ENCODE assay signal across 8 cellular contexts in genomic region chr18:31977270-31977872, GRCh38. TPM values are rescaled to one million over a fixed set of nuclear protein-coding genes. Genes with fewer than 3 reads are reported as not detected.
A peak's percentile ranks its signal among the peaks of the same experiment; 100 is the strongest.
DNase-seq lines count a peak whose midpoint lies in the region; ATAC-seq, FAIRE-seq and TF ChIP-seq lines count a peak whose summit lies in the region.

No MANE protein-coding gene starts in this region.

- H3K36me3 ChIP-seq in adipocyte (ENCODE audit: control insufficient read depth, insufficient read depth, low read length, severe bottlenecking) (no peaks in the 10 kb centered on the region), small intestine (ENCODE audit: control insufficient read depth in 2 of 2, insufficient read depth in 2 of 2, low read length in 2 of 2) (no peaks in the 10 kb centered on the region)

- H3K4me1 ChIP-seq in adipocyte (ENCODE audit: control insufficient read depth, insufficient read depth, low read length) (no peaks in the 10 kb centered on the region), small intestine (ENCODE audit: control insufficient read depth in 2 of 2, insufficient read depth in 1 of 2, low read depth in 1 of 2, low read length in 1 of 2) (no peaks in the 10 kb centered on the region)

- no peak for FAIRE-seq in small intestine (lab: Jason Lieb, UNC)

- POLR2A ChIA-PET in AG04449 (lab: Yijun Ruan, JAX), result no interaction called here

- H3K27ac ChIP-seq in small intestine (ENCODE audit: low read depth in 1 of 2, low read length in 1 of 2), result no peak overlapping the region

- DNase-seq in AG04449 (ENCODE audit: low read depth, low spot score) (no peak), GM04504 (ENCODE audit: low read depth) (peak; percentile 16), NCI-H526 (lab: John Stamatoyannopoulos, UW) (peak; percentile 56 to 66), adipocyte (ENCODE audit: low read depth) (peak; percentile 65), hepatic stellate cell (ENCODE audit: low spot score) (peak; percentile 27), small intestine (peak; percentile 84), cortex of kidney (lab: John Stamatoyannopoulos, UW) (no peak)

- TF ChIP-seq CTCF in AG04449 (IDR thresholded peaks at IDR 0.05; ENCODE audit: insufficient read depth, low read length, missing control alignments), result peak; percentile 54

- no peak for ATAC-seq in HG03108 (IDR thresholded peaks at IDR 0.05; ENCODE audit: unreplicated experiment)

- H3K9me3 ChIP-seq in adipocyte (ENCODE audit: control insufficient read depth, low read length) (peaks cover 35% of the 10 kb centered on the region), small intestine (ENCODE audit: control insufficient read depth, low read depth) (no peaks in the 10 kb centered on the region)

- 64 to 74% (median 66%) methylated on average over 9 of the region's 9 CpGs for WGBS in small intestine, 3 donors

- peaks cover 8% of the 10 kb centered on the region for H3K27me3 ChIP-seq in adipocyte (replicated peaks; ENCODE audit: control insufficient read depth, insufficient read depth, low read length)
- H3K27me3 ChIP-seq in small intestine (ENCODE audit: control insufficient read depth in 2 of 2, insufficient read depth in 2 of 2, low read length in 2 of 2), result no peaks in the 10 kb centered on the region

- H3K4me3 ChIP-seq in AG04449 (ENCODE audit: low read depth, low read length) (no peak overlapping the region), adipocyte (ENCODE audit: low read length) (no peak overlapping the region), small intestine (ENCODE audit: low read depth in 1 of 2, low read length in 2 of 2) (no peak overlapping the region)

- no peak overlapping the region for H3K9ac ChIP-seq in adipocyte (ENCODE audit: low read length)

- CTCF ChIA-PET in AG04449 (lab: Yijun Ruan, JAX), result interaction anchor here (0.6 to 2.2 kb wide), 10 partner anchors 8 to 421 kb away, joined by 3 to 15 read pairs (median 6); no protein-coding TSS in a partner anchor

RNA-seq across cellular contexts. Expression of gene TRAPPC8, which starts 34.4 kb away (rescaled TPM):
- 10 to 100 TPM; 18.1 to 40.7 (median 25.9) TPM for polyA plus RNA-seq in small intestine

RNA-seq across cellular contexts. Expression of gene RNF125, which starts 41.3 kb away (rescaled TPM):
- 10 to 100 TPM in 2 of 3 donors, 1 to 10 TPM in 1; 8.6 to 21.5 (median 11.6) TPM for polyA plus RNA-seq in small intestine

Comparison
In these comparisons a context has a peak if more than half of its experiments do, and no peak if none do; other contexts are left out.
1. DNase-seq: peak in GM04504 (single experiment), NCI-H526 (2 of 2), adipocyte (single experiment), hepatic stellate cell (single experiment) and small intestine (single experiment); none in AG04449 (single experiment) and cortex of kidney (single experiment).